Comparison of ENCODE assay signal across 1 cellular context in the genomic region with DNA sequence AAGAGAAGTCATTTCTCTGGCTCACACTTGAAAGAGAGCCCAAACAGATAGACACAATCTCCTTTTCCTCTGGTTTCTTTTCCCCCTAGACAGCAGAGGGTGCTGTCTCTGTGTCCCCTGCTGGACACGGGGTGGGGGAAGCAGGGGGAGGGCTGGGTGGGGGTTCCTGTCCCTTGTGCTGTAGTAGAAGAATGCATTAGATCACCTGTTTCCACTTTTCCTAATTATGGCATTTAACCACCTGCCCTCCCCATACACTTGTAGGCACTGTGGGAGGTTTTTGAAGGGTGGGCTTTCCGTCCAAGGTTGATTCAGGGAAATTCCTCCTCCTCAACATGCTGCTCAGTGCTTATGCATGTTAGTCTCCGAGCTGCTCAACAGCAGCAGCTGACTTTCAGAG.
TF ChIP-seq lines count a peak whose summit lies in the region.

No MANE protein-coding gene starts in this region.

TF ChIP-seq in SK-N-SH treated with all-trans-retinoic acid at 6 μM for 48 hours, 23 proteins besides CTCF, POLR2A, EP300 and RAD21 (continued from another document):
- TF ChIP-seq ARNTL (CRISPR knock-in tag; IDR thresholded peaks at IDR 0.05; ENCODE audit: borderline replicate concordance, low read depth) (no peak), ISL1 (CRISPR knock-in tag; IDR thresholded peaks at IDR 0.05) (no peak), ZFP3 (CRISPR knock-in tag; IDR thresholded peaks at IDR 0.05) (no peak), ZFP30 (CRISPR knock-in tag; IDR thresholded peaks at IDR 0.05) (no peak), TCF4 (CRISPR knock-in tag; IDR thresholded peaks at IDR 0.05; ENCODE audit: borderline replicate concordance) (no peak)
TF ChIP-seq in SK-N-SH treated with all-trans-retinoic acid at 6 μM for 48 hours: peak in this region for 0.
